1 cellular context compared by ENCODE assay signal in the genomic region with DNA sequence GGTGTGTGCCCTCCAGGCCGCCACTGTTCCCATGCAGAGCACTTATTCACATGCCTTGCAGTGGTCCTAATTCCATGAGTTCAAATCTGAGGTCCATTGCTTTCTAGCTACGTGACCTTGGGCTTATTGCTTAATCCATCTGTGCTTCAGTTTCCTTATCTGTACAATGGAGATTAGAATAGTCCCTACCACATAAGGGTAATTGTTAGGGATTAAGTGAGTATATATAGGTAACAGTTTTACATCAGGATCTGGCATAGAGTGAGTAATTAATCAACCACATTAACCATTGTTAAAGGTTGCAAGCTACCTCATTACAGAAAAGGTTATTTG.
A peak's percentile ranks its signal among the peaks of the same experiment; 100 is the strongest.
TF ChIP-seq lines count a peak whose summit lies in the region.

No MANE protein-coding gene starts in this region.

TF ChIP-seq in HepG2, 621 proteins besides CTCF, POLR2A, EP300 and RAD21:
- TF ChIP-seq TRIM24 (CRISPR knock-in tag; IDR thresholded peaks at IDR 0.05) = no peak
- peak; percentile 44; the same call in 1 of the 2 replicates for TF ChIP-seq CEBPB (IDR thresholded peaks at IDR 0.05; ENCODE audit: borderline replicate concordance, low read depth, low read length)
TF ChIP-seq in HepG2: peak in this region for 1.
